8 cellular contexts compared by ENCODE assay signal in genomic region chr6:106324726-106325335, GRCh38. TPM values are rescaled to one million over a fixed set of nuclear protein-coding genes. Genes with fewer than 3 reads are reported as not detected.
DNase-seq lines count a peak whose midpoint lies in the region; ATAC-seq and TF ChIP-seq lines count a peak whose summit lies in the region.

No MANE protein-coding gene starts in this region.

- peak overlapping the region; percentile 85 for H3K27ac ChIP-seq in CD4-positive, alpha-beta T cell (ENCODE audit: low read depth, low read length)
- H3K27ac ChIP-seq in naive thymus-derived CD4-positive, alpha-beta T cell (ENCODE audit: low read depth, low read length), result peak overlapping the region; percentile 95

- POLR2A ChIA-PET in CD4-positive, alpha-beta T cell (lab: Charles Lee), result interaction anchor here (0.5 to 1.9 kb wide), 15 partner anchors 8 to 791 kb away, joined by 3 to 16 read pairs (median 5); partner anchors contain the start of gene CRYBG1
- POLR2A ChIA-PET in naive thymus-derived CD4-positive, alpha-beta T cell (lab: Charles Lee), result interaction anchor here (0.5 to 1.5 kb wide), 7 partner anchors 9 to 1632 kb away, joined by 3 to 15 read pairs (median 5); partner anchors contain the start of gene MTRES1

- CTCF ChIA-PET in CD4-positive, alpha-beta T cell (lab: Charles Lee), result interaction anchor here (1.3 to 1.5 kb wide), 3 partner anchors 15 to 703 kb away, joined by 3 to 6 read pairs (median 5); partner anchors contain the start of genes CRYBG1 and MTRES1
- CTCF ChIA-PET in naive thymus-derived CD4-positive, alpha-beta T cell (lab: Charles Lee), result interaction anchor here (1.8 kb wide), 1 partner anchor 10 kb away, joined by 11 read pairs; no protein-coding TSS in a partner anchor

- peak overlapping the region; percentile 85 for H3K4me3 ChIP-seq in MG63
- H3K4me3 ChIP-seq in naive thymus-derived CD4-positive, alpha-beta T cell (ENCODE audit: low read length), result peak overlapping the region; percentile 99

- peak overlapping the region; percentile 99 for H3K4me3 Mint-ChIP-seq in CD4-positive, alpha-beta T cell
- H3K4me3 Mint-ChIP-seq in naive thymus-derived CD4-positive, alpha-beta T cell, result peak overlapping the region; percentile 96 to 100 (median 98)

- peaks cover 13% of the 10 kb centered on the region for H3K27me3 Mint-ChIP-seq in CD4-positive, alpha-beta T cell
- H3K27me3 Mint-ChIP-seq in naive thymus-derived CD4-positive, alpha-beta T cell, result peaks cover 6 to 28% (median 11%) of the 10 kb centered on the region in 5 donors

- no peaks in the 10 kb centered on the region for H3K9me3 ChIP-seq in CD4-positive, alpha-beta T cell (ENCODE audit: control insufficient read depth, low read length)
- no peaks in the 10 kb centered on the region for H3K9me3 ChIP-seq in MG63
- H3K9me3 ChIP-seq in naive thymus-derived CD4-positive, alpha-beta T cell (ENCODE audit: control insufficient read depth in 2 of 3, low read length in 3 of 3), result no peaks in the 10 kb centered on the region

- intact Hi-C loops in CD4-positive, alpha-beta T cell (cut with DNase I, micrococcal nuclease), result loop anchor here in 1 of 2 experiments (2.0 to 5.0 kb wide), 8 partner anchors 187 to 1747 kb away; partner anchors contain the start of genes MTRES1, OSTM1, PRDM1 and QRSL1
- intact Hi-C loops in naive thymus-derived CD4-positive, alpha-beta T cell (cut with micrococcal nuclease), result loop anchor here (1.0 to 10.0 kb wide), 18 partner anchors 35 to 1940 kb away; partner anchors contain the start of genes MTRES1 (in 2 of the 2), PREP (in 2 of the 2), BEND3 (in 1 of the 2) and CRYBG1 (in 1 of the 2)
- intact Hi-C loops in sciatic nerve (cut with DNase I), result no loop called here

- H3K9me3 Mint-ChIP-seq in CD4-positive, alpha-beta T cell, result no peaks in the 10 kb centered on the region
- peaks cover 0 to 4% (median 0%) of the 10 kb centered on the region in 11 donors for H3K9me3 Mint-ChIP-seq in naive thymus-derived CD4-positive, alpha-beta T cell

- no peak for TF ChIP-seq CTCF in CD4-positive, alpha-beta T cell (IDR thresholded peaks at IDR 0.05)

- H3K36me3 Mint-ChIP-seq in CD4-positive, alpha-beta T cell (ENCODE audit: low read depth), result peaks cover 16% of the 10 kb centered on the region
- H3K36me3 Mint-ChIP-seq in naive thymus-derived CD4-positive, alpha-beta T cell, result peaks cover 0 to 16% (median 5%) of the 10 kb centered on the region in 5 donors

- ATAC-seq in CD4-positive, alpha-beta T cell (ENCODE audit: poor library complexity), result no peak
- no peak for ATAC-seq in naive thymus-derived CD4-positive, alpha-beta T cell
- no peak for ATAC-seq in sciatic nerve
- no peak for ATAC-seq in GM21423 (IDR thresholded peaks at IDR 0.05; ENCODE audit: unreplicated experiment)

- H3K27me3 ChIP-seq in CD4-positive, alpha-beta T cell (ENCODE audit: control insufficient read depth, insufficient read depth, low read length), result peaks cover 8% of the 10 kb centered on the region
- H3K27me3 ChIP-seq in MG63, result no peaks in the 10 kb centered on the region
- no peaks in the 10 kb centered on the region for H3K27me3 ChIP-seq in naive thymus-derived CD4-positive, alpha-beta T cell (ENCODE audit: control insufficient read depth in 2 of 2, insufficient read depth in 2 of 2, low read length in 2 of 2)

- H3K4me1 Mint-ChIP-seq in CD4-positive, alpha-beta T cell (ENCODE audit: low read depth), result peaks cover 57% of the 10 kb centered on the region
- H3K4me1 Mint-ChIP-seq in naive thymus-derived CD4-positive, alpha-beta T cell, result peaks cover 35 to 63% (median 52%) of the 10 kb centered on the region in 7 donors

- DNase-seq in CD4-positive, alpha-beta T cell, result no peak
- DNase-seq in MG63 (no peak), dedifferentiated amniotic fluid mesenchymal stem cell (ENCODE audit: extremely low spot score) (peak; percentile 31), sciatic nerve (ENCODE audit: low spot score) (no peak), iPS-NIHi7 (ENCODE audit: extremely low spot score) (no peak), cerebellar cortex (ENCODE audit: low spot score) (no peak)
- DNase-seq in naive thymus-derived CD4-positive, alpha-beta T cell, result no peak

- H3K4me1 ChIP-seq in naive thymus-derived CD4-positive, alpha-beta T cell (ENCODE audit: control insufficient read depth in 2 of 2, insufficient read depth in 2 of 2, low read length in 2 of 2), result peaks cover 16 to 32% of the 10 kb centered on the region in 2 donors

- peak overlapping the region; percentile 96 for H3K27ac Mint-ChIP-seq in CD4-positive, alpha-beta T cell
- H3K27ac Mint-ChIP-seq in naive thymus-derived CD4-positive, alpha-beta T cell, result peak overlapping the region; percentile 95 to 100 (median 98)

- H3K36me3 ChIP-seq in MG63, result no peaks in the 10 kb centered on the region; the same call in 1 of the 2 replicates
- peaks cover 0 to 5% (median 0%) of the 10 kb centered on the region in 3 experiments for H3K36me3 ChIP-seq in naive thymus-derived CD4-positive, alpha-beta T cell (ENCODE audit: control insufficient read depth in 2 of 3, insufficient read depth in 3 of 3, low read length in 3 of 3)

RNA-seq across cellular contexts. Expression of gene ATG5, which starts 0.7 kb away (rescaled TPM):
- 10 to 100 TPM; 19.4 to 23.2 TPM for total RNA-seq in CD4-positive, alpha-beta T cell
- 51.9 and 61.9 TPM in 2 replicates for total RNA-seq in MG63 (2014; rRNA removed; shearing (Covaris generic); ENCODE audit: low replicate concordance)
- 10 to 100 TPM; 24.0 to 30.9 (median 27.0) TPM for total RNA-seq in naive thymus-derived CD4-positive, alpha-beta T cell
- polyA plus RNA-seq in naive thymus-derived CD4-positive, alpha-beta T cell, result 10 to 100 TPM; 31.5 to 32.9 TPM
- 27.8 TPM for total RNA-seq in sciatic nerve

RNA-seq across cellular contexts. Expression of gene CRYBG1, which starts 35.7 kb away (rescaled TPM):
- 10 to 100 TPM; 58.5 to 59.4 TPM for total RNA-seq in CD4-positive, alpha-beta T cell
- total RNA-seq in MG63 (2014; rRNA removed; shearing (Covaris generic); ENCODE audit: low replicate concordance), result 1.2 and 2.3 TPM in 2 replicates
- total RNA-seq in naive thymus-derived CD4-positive, alpha-beta T cell, result 10 to 100 TPM; 18.0 to 39.8 (median 34.6) TPM
- 10 to 100 TPM; 11.3 to 18.3 TPM for polyA plus RNA-seq in naive thymus-derived CD4-positive, alpha-beta T cell
- 10.7 TPM for total RNA-seq in sciatic nerve
